In genomic region chr22:47396105-47396504, GRCh38 we compare ENCODE assay signal across 16 cellular contexts.
"Had no signal": no experiment of that assay in that cellular context is flagged by ENCODE, and none has a peak within 500 bp of the region (broad histone marks: within the 10 kb centered on the region; RNA-seq: fewer than 3 reads in every experiment).

No MANE protein-coding gene starts in this region.

- ATAC-seq: esophagus mucosa; heart left ventricle; left lobe of liver; mucosa of descending colon; naive thymus-derived CD8-positive, alpha-beta T cell; right cardiac atrium; stimulated activated effector memory CD8-positive, alpha-beta T cell treated with anti-CD3 and anti-CD28 coated beads, Interleukin-12 subunit alpha, Interleukin-12 subunit beta, amount 100 ng/mL, for 72 hours had no signal

- H3K27me3 ChIP-seq: neutrophil, testis, tibial nerve had no signal

- H3K9me3 Mint-ChIP-seq: naive thymus-derived CD8-positive, alpha-beta T cell; stimulated activated effector memory CD8-positive, alpha-beta T cell treated with anti-CD3 and anti-CD28 coated beads, Interleukin-12 subunit alpha, Interleukin-12 subunit beta, amount 100 ng/mL, for 72 hours; stimulated activated naive CD8-positive, alpha-beta T cell treated with anti-CD3 and anti-CD28 coated beads, Interleukin-15, Interleukin-2, amounts not matched to agents 100 ng/mL and 50 ng/mL, for 24 hours had no signal

- H3K4me1 ChIP-seq: heart left ventricle, testis, tibial nerve had no signal

- H3K4me3 ChIP-seq: heart left ventricle, mucosa of descending colon, smooth muscle cell, testis, tibial nerve had no signal

- H3K36me3 Mint-ChIP-seq: naive thymus-derived CD8-positive, alpha-beta T cell; stimulated activated effector memory CD8-positive, alpha-beta T cell treated with anti-CD3 and anti-CD28 coated beads, Interleukin-12 subunit alpha, Interleukin-12 subunit beta, amount 100 ng/mL, for 72 hours had no signal

- H3K27me3 Mint-ChIP-seq: stimulated activated naive CD8-positive, alpha-beta T cell treated with anti-CD3 and anti-CD28 coated beads, Interleukin-15, Interleukin-2, amounts not matched to agents 100 ng/mL and 50 ng/mL, for 24 hours had no signal

- H3K4me3 Mint-ChIP-seq: naive thymus-derived CD8-positive, alpha-beta T cell; stimulated activated effector memory CD8-positive, alpha-beta T cell treated with anti-CD3 and anti-CD28 coated beads, Interleukin-12 subunit alpha, Interleukin-12 subunit beta, amount 100 ng/mL, for 72 hours; stimulated activated naive CD8-positive, alpha-beta T cell treated with anti-CD3 and anti-CD28 coated beads, Interleukin-15, Interleukin-2, amounts not matched to agents 100 ng/mL and 50 ng/mL, for 24 hours had no signal

- H3K27ac Mint-ChIP-seq: naive thymus-derived CD8-positive, alpha-beta T cell; stimulated activated effector memory CD8-positive, alpha-beta T cell treated with anti-CD3 and anti-CD28 coated beads, Interleukin-12 subunit alpha, Interleukin-12 subunit beta, amount 100 ng/mL, for 72 hours; stimulated activated naive CD8-positive, alpha-beta T cell treated with anti-CD3 and anti-CD28 coated beads, Interleukin-15, Interleukin-2, amounts not matched to agents 100 ng/mL and 50 ng/mL, for 24 hours had no signal

- H3K9me3 ChIP-seq: heart left ventricle, mucosa of descending colon, neutrophil, testis, tibial nerve had no signal

- DNase-seq: effector memory CD4-positive, alpha-beta T cell; hippocampal formation; naive thymus-derived CD8-positive, alpha-beta T cell; right cardiac atrium; stimulated activated CD4-positive, alpha-beta T cell treated with anti-CD3 and anti-CD28 coated beads, Interleukin-4, amount 100 ng/mL, for 1 hour; stimulated activated CD8-positive, alpha-beta memory T cell treated with anti-CD3 and anti-CD28 coated beads, Interleukin-4, amount 100 ng/mL, for 48 hours; testis had no signal

- H3K27ac ChIP-seq: heart left ventricle, neutrophil, testis, tibial nerve had no signal

- H3K36me3 ChIP-seq: heart left ventricle, neutrophil, tibial nerve had no signal
